In the genomic region with DNA sequence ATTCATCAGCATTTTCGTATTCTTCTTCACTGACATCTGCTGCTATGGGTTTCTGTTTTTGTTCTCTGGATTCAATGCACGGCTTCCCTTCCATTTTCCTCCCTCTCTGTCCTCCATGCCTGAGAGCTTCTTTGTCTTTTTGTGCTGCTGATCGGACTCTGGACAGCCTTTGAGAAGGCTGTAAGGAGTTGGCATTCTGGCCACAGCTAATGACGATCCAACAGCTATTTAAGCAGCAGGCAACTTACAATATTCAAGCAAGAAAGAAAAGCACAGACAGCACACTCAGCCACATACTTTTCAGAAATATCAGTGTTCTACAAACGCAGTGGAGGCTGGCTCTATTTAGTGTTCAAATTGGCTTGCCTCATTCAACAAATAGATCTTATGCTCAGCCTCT, we compare ENCODE assay signal across 2 cellular contexts.
A peak's percentile ranks its signal among the peaks of the same experiment; 100 is the strongest.
TF ChIP-seq lines count a peak whose summit lies in the region.

No MANE protein-coding gene starts in this region.

TF ChIP-seq in WTC11, 78 proteins besides CTCF, POLR2A, EP300 and RAD21:
- TF ChIP-seq, protein P1, sequence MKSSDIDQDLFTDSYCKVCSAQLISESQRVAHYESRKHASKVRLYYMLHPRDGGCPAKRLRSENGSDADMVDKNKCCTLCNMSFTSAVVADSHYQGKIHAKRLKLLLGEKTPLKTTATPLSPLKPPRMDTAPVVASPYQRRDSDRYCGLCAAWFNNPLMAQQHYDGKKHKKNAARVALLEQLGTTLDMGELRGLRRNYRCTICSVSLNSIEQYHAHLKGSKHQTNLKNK (CRISPR knock-in tag; IDR thresholded peaks at IDR 0.05), result no peak
- peak; percentile 12; the same call in 1 of the 2 replicates for TF ChIP-seq HMGA2 (CRISPR knock-in tag; IDR thresholded peaks at IDR 0.05)
- TF ChIP-seq, protein P2, sequence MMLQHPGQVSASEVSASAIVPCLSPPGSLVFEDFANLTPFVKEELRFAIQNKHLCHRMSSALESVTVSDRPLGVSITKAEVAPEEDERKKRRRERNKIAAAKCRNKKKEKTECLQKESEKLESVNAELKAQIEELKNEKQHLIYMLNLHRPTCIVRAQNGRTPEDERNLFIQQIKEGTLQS (CRISPR knock-in tag; conservative IDR thresholded peaks at IDR 0.05), result no peak
- no peak for TF ChIP-seq ZNF232 (CRISPR knock-in tag; IDR thresholded peaks at IDR 0.05)

TF ChIP-seq in H1, 55 proteins besides CTCF, POLR2A, EP300 and RAD21:
- no peak for TF ChIP-seq JUND (IDR thresholded peaks at IDR 0.05; ENCODE audit: low read length)
- TF ChIP-seq CHD1 (IDR thresholded peaks at IDR 0.05; ENCODE audit: low read depth, low read length), result no peak
- no peak for TF ChIP-seq GTF2F1 (IDR thresholded peaks at IDR 0.05; ENCODE audit: borderline replicate concordance, low read depth, low read length)
- no peak for TF ChIP-seq BCL11A (IDR thresholded peaks at IDR 0.05; ENCODE audit: low read depth in 2 of 2, low read length in 2 of 2)
- TF ChIP-seq RXRA (IDR thresholded peaks at IDR 0.05; ENCODE audit: insufficient read depth, low read depth, low read length), result no peak
- no peak for TF ChIP-seq MAFK (IDR thresholded peaks at IDR 0.05; ENCODE audit: low read depth, low read length)
- TF ChIP-seq RBBP5 (IDR thresholded peaks at IDR 0.05; ENCODE audit: borderline replicate concordance, low read depth, low read length), result no peak
- TF ChIP-seq KDM1A (IDR thresholded peaks at IDR 0.05; ENCODE audit: borderline replicate concordance, low read length), result no peak
- TF ChIP-seq CTBP2 (IDR thresholded peaks at IDR 0.05; ENCODE audit: borderline replicate concordance, insufficient read depth, insufficient read length, low read length), result no peak
- TF ChIP-seq JUN (IDR thresholded peaks at IDR 0.05; ENCODE audit: low read depth, low read length), result no peak
- no peak for TF ChIP-seq CHD2 (IDR thresholded peaks at IDR 0.05; ENCODE audit: low read length)
- TF ChIP-seq EZH2 (IDR thresholded peaks at IDR 0.05; ENCODE audit: low read depth, low read length, severe bottlenecking), result no peak
- no peak for TF ChIP-seq CREB1 (IDR thresholded peaks at IDR 0.05)
- TF ChIP-seq SUZ12 (IDR thresholded peaks at IDR 0.05; ENCODE audit: low read length), result no peak
- no peak for TF ChIP-seq YY1 (IDR thresholded peaks at IDR 0.05; ENCODE audit: low read depth, low read length)
- TF ChIP-seq NRF1 (IDR thresholded peaks at IDR 0.05; ENCODE audit: low read depth, low read length), result no peak
- TF ChIP-seq BRCA1 (IDR thresholded peaks at IDR 0.05; ENCODE audit: low read depth, low read length), result no peak
- no peak for TF ChIP-seq SRF (IDR thresholded peaks at IDR 0.05; ENCODE audit: low read depth, low read length)
- TF ChIP-seq HDAC2 (IDR thresholded peaks at IDR 0.05; ENCODE audit: borderline replicate concordance in 1 of 2, low read depth in 2 of 2, low read length in 2 of 2), result no peak
- no peak for TF ChIP-seq GABPA (IDR thresholded peaks at IDR 0.05; ENCODE audit: borderline replicate concordance, insufficient read depth, low read length)
